ENCODE assay signal across 1 cellular context in the genomic region with DNA sequence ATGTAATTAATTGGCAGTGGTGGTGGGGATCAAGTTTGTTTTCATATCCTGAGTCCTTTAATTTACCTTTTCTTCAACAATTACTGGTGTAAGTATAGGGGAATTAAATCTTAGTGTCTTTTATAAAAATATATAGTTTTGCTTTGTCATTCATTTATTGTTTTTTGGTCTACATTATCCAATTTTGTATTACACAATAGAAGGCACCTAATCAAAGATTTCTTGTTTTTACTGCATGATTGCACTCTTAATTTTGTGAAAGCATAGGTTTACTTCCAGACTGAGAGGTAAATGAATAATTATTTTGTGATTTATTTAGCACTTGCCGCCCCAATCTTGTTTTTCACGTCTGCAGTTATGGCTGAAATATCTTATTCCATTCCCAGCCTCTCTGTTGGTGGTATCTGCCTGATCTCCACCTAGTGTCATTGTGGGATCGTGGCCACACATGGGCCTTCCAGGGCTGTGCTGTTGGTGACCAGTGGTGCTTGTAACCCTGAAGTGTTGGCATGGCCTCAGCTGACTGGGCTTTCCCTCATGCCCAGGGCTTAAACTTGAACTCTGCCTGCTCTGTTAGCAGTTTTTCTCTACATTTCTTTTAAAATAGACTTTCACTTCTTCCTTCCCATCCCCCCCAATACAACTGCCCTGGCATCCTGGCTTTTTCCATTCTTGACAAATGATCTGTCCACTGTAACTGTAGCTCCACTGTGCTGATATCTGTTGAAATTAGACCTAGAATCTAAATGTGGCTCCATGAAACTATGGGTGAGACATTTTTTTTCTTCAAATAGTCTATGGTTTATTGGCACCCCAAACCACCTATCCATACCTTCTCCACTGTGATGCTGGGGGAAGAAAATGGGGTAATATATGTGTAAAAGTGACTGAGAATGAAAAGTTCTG.
TF ChIP-seq lines count a peak whose summit lies in the region.

No MANE protein-coding gene starts in this region.

TF ChIP-seq in SK-N-SH treated with all-trans-retinoic acid at 6 μM for 48 hours, 23 proteins besides CTCF, POLR2A, EP300 and RAD21 (continued from another document):
- TF ChIP-seq, protein P1, sequence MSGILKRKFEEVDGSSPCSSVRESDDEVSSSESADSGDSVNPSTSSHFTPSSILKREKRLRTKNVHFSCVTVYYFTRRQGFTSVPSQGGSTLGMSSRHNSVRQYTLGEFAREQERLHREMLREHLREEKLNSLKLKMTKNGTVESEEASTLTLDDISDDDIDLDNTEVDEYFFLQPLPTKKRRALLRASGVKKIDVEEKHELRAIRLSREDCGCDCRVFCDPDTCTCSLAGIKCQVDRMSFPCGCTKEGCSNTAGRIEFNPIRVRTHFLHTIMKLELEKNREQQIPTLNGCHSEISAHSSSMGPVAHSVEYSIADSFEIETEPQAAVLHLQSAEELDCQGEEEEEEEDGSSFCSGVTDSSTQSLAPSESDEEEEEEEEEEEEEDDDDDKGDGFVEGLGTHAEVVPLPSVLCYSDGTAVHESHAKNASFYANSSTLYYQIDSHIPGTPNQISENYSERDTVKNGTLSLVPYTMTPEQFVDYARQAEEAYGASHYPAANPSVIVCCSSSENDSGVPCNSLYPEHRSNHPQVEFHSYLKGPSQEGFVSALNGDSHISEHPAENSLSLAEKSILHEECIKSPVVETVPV (CRISPR knock-in tag; IDR thresholded peaks at IDR 0.05): no peak
- TF ChIP-seq GLIS3 (CRISPR knock-in tag; IDR thresholded peaks at IDR 0.05): no peak
- TF ChIP-seq ZFP3 (CRISPR knock-in tag; IDR thresholded peaks at IDR 0.05): no peak
- no peak for TF ChIP-seq SNAI2 (CRISPR knock-in tag; IDR thresholded peaks at IDR 0.05)
- no peak for TF ChIP-seq ZC3H10 (CRISPR knock-in tag; IDR thresholded peaks at IDR 0.05)
- TF ChIP-seq, protein P2, sequence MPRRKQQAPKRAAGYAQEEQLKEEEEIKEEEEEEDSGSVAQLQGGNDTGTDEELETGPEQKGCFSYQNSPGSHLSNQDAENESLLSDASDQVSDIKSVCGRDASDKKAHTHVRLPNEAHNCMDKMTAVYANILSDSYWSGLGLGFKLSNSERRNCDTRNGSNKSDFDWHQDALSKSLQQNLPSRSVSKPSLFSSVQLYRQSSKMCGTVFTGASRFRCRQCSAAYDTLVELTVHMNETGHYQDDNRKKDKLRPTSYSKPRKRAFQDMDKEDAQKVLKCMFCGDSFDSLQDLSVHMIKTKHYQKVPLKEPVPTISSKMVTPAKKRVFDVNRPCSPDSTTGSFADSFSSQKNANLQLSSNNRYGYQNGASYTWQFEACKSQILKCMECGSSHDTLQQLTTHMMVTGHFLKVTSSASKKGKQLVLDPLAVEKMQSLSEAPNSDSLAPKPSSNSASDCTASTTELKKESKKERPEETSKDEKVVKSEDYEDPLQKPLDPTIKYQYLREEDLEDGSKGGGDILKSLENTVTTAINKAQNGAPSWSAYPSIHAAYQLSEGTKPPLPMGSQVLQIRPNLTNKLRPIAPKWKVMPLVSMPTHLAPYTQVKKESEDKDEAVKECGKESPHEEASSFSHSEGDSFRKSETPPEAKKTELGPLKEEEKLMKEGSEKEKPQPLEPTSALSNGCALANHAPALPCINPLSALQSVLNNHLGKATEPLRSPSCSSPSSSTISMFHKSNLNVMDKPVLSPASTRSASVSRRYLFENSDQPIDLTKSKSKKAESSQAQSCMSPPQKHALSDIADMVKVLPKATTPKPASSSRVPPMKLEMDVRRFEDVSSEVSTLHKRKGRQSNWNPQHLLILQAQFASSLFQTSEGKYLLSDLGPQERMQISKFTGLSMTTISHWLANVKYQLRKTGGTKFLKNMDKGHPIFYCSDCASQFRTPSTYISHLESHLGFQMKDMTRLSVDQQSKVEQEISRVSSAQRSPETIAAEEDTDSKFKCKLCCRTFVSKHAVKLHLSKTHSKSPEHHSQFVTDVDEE (CRISPR knock-in tag; IDR thresholded peaks at IDR 0.05): no peak
- no peak for TF ChIP-seq ISL1 (CRISPR knock-in tag; IDR thresholded peaks at IDR 0.05)
- TF ChIP-seq, protein P3, sequence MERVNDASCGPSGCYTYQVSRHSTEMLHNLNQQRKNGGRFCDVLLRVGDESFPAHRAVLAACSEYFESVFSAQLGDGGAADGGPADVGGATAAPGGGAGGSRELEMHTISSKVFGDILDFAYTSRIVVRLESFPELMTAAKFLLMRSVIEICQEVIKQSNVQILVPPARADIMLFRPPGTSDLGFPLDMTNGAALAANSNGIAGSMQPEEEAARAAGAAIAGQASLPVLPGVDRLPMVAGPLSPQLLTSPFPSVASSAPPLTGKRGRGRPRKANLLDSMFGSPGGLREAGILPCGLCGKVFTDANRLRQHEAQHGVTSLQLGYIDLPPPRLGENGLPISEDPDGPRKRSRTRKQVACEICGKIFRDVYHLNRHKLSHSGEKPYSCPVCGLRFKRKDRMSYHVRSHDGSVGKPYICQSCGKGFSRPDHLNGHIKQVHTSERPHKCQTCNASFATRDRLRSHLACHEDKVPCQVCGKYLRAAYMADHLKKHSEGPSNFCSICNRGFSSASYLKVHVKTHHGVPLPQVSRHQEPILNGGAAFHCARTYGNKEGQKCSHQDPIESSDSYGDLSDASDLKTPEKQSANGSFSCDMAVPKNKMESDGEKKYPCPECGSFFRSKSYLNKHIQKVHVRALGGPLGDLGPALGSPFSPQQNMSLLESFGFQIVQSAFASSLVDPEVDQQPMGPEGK (CRISPR knock-in tag; IDR thresholded peaks at IDR 0.05; ENCODE audit: borderline replicate concordance): no peak
- no peak for TF ChIP-seq PPARA (CRISPR knock-in tag; IDR thresholded peaks at IDR 0.05; ENCODE audit: borderline replicate concordance)
